ENCODE assay signal across 12 cellular contexts in the genomic region with DNA sequence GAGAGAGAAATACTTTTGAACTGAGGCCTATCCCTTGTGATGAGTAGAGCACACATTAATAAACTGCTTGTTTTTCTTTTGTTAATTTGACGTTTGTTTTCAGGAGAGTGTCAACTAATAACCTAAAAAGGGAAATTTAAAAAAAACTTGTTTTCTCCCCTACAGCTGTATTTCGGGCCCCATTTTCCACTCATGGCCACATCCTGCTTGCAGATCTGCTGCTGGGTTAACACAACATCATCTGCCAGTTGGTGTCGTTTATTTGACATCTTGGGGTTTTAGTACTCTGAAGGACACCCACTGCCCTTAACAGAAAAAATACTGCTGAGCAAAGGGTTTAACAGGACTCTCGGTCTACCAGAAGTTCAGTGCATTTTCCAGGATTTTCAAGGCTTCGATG. TPM values are rescaled to one million over a fixed set of nuclear protein-coding genes. Genes with fewer than 3 reads are reported as not detected.
DNase-seq lines count a peak whose midpoint lies in the region; ATAC-seq, FAIRE-seq and TF ChIP-seq lines count a peak whose summit lies in the region.
"Had no signal": no experiment of that assay in that cellular context is flagged by ENCODE, and none has a peak within 500 bp of the region (broad histone marks: within the 10 kb centered on the region; RNA-seq: fewer than 3 reads in every experiment).

No MANE protein-coding gene starts in this region.

- no peak overlapping the region for H3K27ac ChIP-seq in keratinocyte (ENCODE audit: control insufficient read depth, insufficient read depth, low read length)
- H3K27ac ChIP-seq: 22Rv1 had no signal

- no peaks in the 10 kb centered on the region for H3K27me3 ChIP-seq in keratinocyte (ENCODE audit: control insufficient read depth, extremely low read depth, insufficient read depth, low read length)
- H3K27me3 ChIP-seq: esophagus squamous epithelium had no signal

- peaks cover 3% of the 10 kb centered on the region for H3K4me1 ChIP-seq in keratinocyte (ENCODE audit: control insufficient read depth, extremely low read depth, insufficient read depth, low read length)
- H3K4me1 ChIP-seq: esophagus squamous epithelium had no signal

- H3K9me3 Mint-ChIP-seq in activated CD8-positive, alpha-beta T cell treated with anti-CD3 and anti-CD28 coated beads, Interleukin-2, amount 10 ng/mL, durations not matched to agents 7 days and 5 days (ENCODE audit: insufficient read depth) = peaks cover 12% of the 10 kb centered on the region

- H4K20me1 ChIP-seq in keratinocyte (ENCODE audit: control insufficient read depth, extremely low read depth, insufficient read depth, low read length) = no peaks in the 10 kb centered on the region

- peak overlapping the region; percentile 49 for H3K4me3 Mint-ChIP-seq in activated CD8-positive, alpha-beta T cell treated with anti-CD3 and anti-CD28 coated beads, Interleukin-2, amount 10 ng/mL, durations not matched to agents 7 days and 5 days
- H3K4me3 Mint-ChIP-seq: GM23338 had no signal

- no peaks in the 10 kb centered on the region for H3K9me3 ChIP-seq in keratinocyte (ENCODE audit: control insufficient read depth, low read depth, low read length)
- H3K9me3 ChIP-seq: esophagus squamous epithelium had no signal

- H3K4me3 ChIP-seq in keratinocyte (ENCODE audit: control insufficient read depth in 2 of 3, extremely low read depth in 1 of 3, insufficient read depth in 2 of 3, low read depth in 1 of 3, low read length in 3 of 3) = no peak overlapping the region
- H3K4me3 ChIP-seq: esophagus squamous epithelium, GM23338 had no signal

- CTCF ChIA-PET in activated CD8-positive, alpha-beta T cell treated with anti-CD3 and anti-CD28 coated beads, Interleukin-2, amount 10 ng/mL, durations not matched to agents 7 days and 5 days (lab: Charles Lee) = no interaction called here

- FAIRE-seq in keratinocyte (lab: Jason Lieb, UNC) = peak; percentile 9

- peak; percentile 42 for DNase-seq in NK-92 treated with Interleukin-12 subunit alpha and Interleukin-12 subunit beta, amount 100 ng/mL, for 24 hours (lab: John Stamatoyannopoulos, UW)
- no peak for DNase-seq in NK-92 (lab: John Stamatoyannopoulos, UW; ENCODE audit: unreplicated experiment)
- peak; percentile 53 for DNase-seq in activated CD8-positive, alpha-beta T cell treated with anti-CD3 and anti-CD28 coated beads, Interleukin-2, amount 10 ng/mL, durations not matched to agents 7 days and 5 days
- DNase-seq in keratinocyte (ENCODE audit: low read depth, low spot score) = no peak
- DNase-seq in stimulated activated CD8-positive, alpha-beta memory T cell treated with anti-CD3 and anti-CD28 coated beads, Interleukin-7, amount 100 ng/mL, for 4 hours (ENCODE audit: low read depth in 2 of 2) = peak; percentile 32 to 39
- DNase-seq in posterior vena cava (ENCODE audit: low spot score) = no peak
- DNase-seq in NCI-H187 treated with DMSO at 0.1 percent for 48 hours (lab: John Stamatoyannopoulos, UW) = no peak
- DNase-seq in LoVo (ENCODE audit: low spot score) = no peak
- DNase-seq: DMS79, esophagus squamous epithelium had no signal

- H3K4me1 Mint-ChIP-seq in activated CD8-positive, alpha-beta T cell treated with anti-CD3 and anti-CD28 coated beads, Interleukin-2, amount 10 ng/mL, durations not matched to agents 7 days and 5 days (ENCODE audit: low read depth) = peaks cover 18% of the 10 kb centered on the region
- H3K4me1 Mint-ChIP-seq: GM23338 had no signal

- dilution Hi-C loops in keratinocyte (cut with MboI; ENCODE audit: extremely low pct_ligation_motif_present, low sequenced_read_pairs) = no loop called here

- no peak overlapping the region for H3K9ac ChIP-seq in keratinocyte (ENCODE audit: control insufficient read depth, extremely low read depth, insufficient read depth, low read length)

- H3K9me1 ChIP-seq in keratinocyte (ENCODE audit: control insufficient read depth, extremely low read depth, insufficient read depth, low read length) = no peaks in the 10 kb centered on the region

- no peaks in the 10 kb centered on the region for H3K27me3 Mint-ChIP-seq in activated CD8-positive, alpha-beta T cell treated with anti-CD3 and anti-CD28 coated beads, Interleukin-2, amount 10 ng/mL, durations not matched to agents 7 days and 5 days (ENCODE audit: low read depth)

- ATAC-seq in activated CD8-positive, alpha-beta T cell treated with anti-CD3 and anti-CD28 coated beads, Interleukin-2, amount 10 ng/mL, durations not matched to agents 7 days and 5 days = peak; percentile 58
- ATAC-seq: GM23338 had no signal

- no peaks in the 10 kb centered on the region for H3K36me3 ChIP-seq in keratinocyte (ENCODE audit: control insufficient read depth in 2 of 2, extremely low read depth in 1 of 2, insufficient read depth in 2 of 2, low read length in 2 of 2)
- H3K36me3 ChIP-seq: esophagus squamous epithelium had no signal

- POLR2A ChIA-PET in activated CD8-positive, alpha-beta T cell treated with anti-CD3 and anti-CD28 coated beads, Interleukin-2, amount 10 ng/mL, durations not matched to agents 7 days and 5 days (lab: Charles Lee) = interaction anchor here (0.9 to 1.4 kb wide), 2 partner anchors 79 to 146 kb away, joined by 3 to 4 read pairs; a partner anchor contains a TSS

- no peak overlapping the region for H2AFZ ChIP-seq in keratinocyte (ENCODE audit: control insufficient read depth, low read length)
- H2AFZ ChIP-seq: GM23338 had no signal

- no peak for TF ChIP-seq CTCF in keratinocyte (optimal IDR thresholded peaks at IDR 0.05 in 1 of 3, IDR thresholded peaks at IDR 0.05 in 1 of 3, conservative IDR thresholded peaks at IDR 0.05 in 1 of 3; ENCODE audit: extremely low read depth in 1 of 3, insufficient read depth in 2 of 3, low read length in 3 of 3)

- no peaks in the 10 kb centered on the region for H3K79me2 ChIP-seq in keratinocyte (ENCODE audit: control insufficient read depth, insufficient read depth, low read length)

- peak overlapping the region; percentile 84 for H3K27ac Mint-ChIP-seq in activated CD8-positive, alpha-beta T cell treated with anti-CD3 and anti-CD28 coated beads, Interleukin-2, amount 10 ng/mL, durations not matched to agents 7 days and 5 days
- H3K27ac Mint-ChIP-seq: GM23338 had no signal

- intact Hi-C loops in posterior vena cava (cut with DNase I) = no loop called here

- H3K36me3 Mint-ChIP-seq in activated CD8-positive, alpha-beta T cell treated with anti-CD3 and anti-CD28 coated beads, Interleukin-2, amount 10 ng/mL, durations not matched to agents 7 days and 5 days (ENCODE audit: low read depth) = peaks cover 10% of the 10 kb centered on the region

- H3K4me2 ChIP-seq in keratinocyte (ENCODE audit: control insufficient read depth, extremely low read depth, insufficient read depth, low read depth, low read length) = no peak overlapping the region
- H3K4me2 ChIP-seq: GM23338 had no signal

RNA-seq across cellular contexts. Expression of a gene that starts 0.8 kb away (rescaled TPM):
- 10 to 100 TPM; 11.5 to 12.5 TPM for total RNA-seq in activated CD8-positive, alpha-beta T cell treated with anti-CD3 and anti-CD28 coated beads, Interleukin-2, amount 10 ng/mL, durations not matched to agents 7 days and 5 days
- 0.14 to 0.82 TPM (median 0.37 TPM) in 3 replicates for polyA plus RNA-seq in keratinocyte
- not detected for polyA plus RNA-seq in keratinocyte (2011; ENCODE audit: low read depth)
- polyA plus RNA-seq in keratinocyte (2011; cell fraction: cytosol; rRNA removed) = 0.36 and 0.39 TPM in 2 replicates
- polyA plus RNA-seq in keratinocyte (2011; cell fraction: nucleus; rRNA removed) = 0.80 and 0.97 TPM in 2 replicates
- 0.11 and 0.20 TPM in 2 replicates for polyA plus RNA-seq in keratinocyte (2012; ENCODE audit: low replicate concordance)
- polyA minus RNA-seq in keratinocyte = 0.16 to 0.66 TPM in 2 of 3 replicates, not detected in the other
- not detected for polyA minus RNA-seq in keratinocyte (2011; cell fraction: cytosol; rRNA and poly(A)+ RNA removed)
- 0.53 and 0.70 TPM in 2 replicates for polyA minus RNA-seq in keratinocyte (2011; cell fraction: nucleus; rRNA and poly(A)+ RNA removed)
- total RNA-seq in posterior vena cava = 1 to 10 TPM; 1.6 to 3.4 TPM
- total RNA-seq: GM23338 had no signal
- polyA plus RNA-seq: GM23338 had no signal

Comparison
In these comparisons a context has a peak if more than half of its experiments do, and no peak if none do; other contexts are left out.
1. DNase-seq: peak in NK-92 treated with Interleukin-12 subunit alpha and Interleukin-12 subunit beta, amount 100 ng/mL, for 24 hours (single experiment), activated CD8-positive, alpha-beta T cell treated with anti-CD3 and anti-CD28 coated beads, Interleukin-2, amount 10 ng/mL, durations not matched to agents 7 days and 5 days (single experiment) and stimulated activated CD8-positive, alpha-beta memory T cell treated with anti-CD3 and anti-CD28 coated beads, Interleukin-7, amount 100 ng/mL, for 4 hours (2 of 2); none in NK-92 (single experiment), keratinocyte (single experiment), posterior vena cava (single experiment), NCI-H187 treated with DMSO at 0.1 percent for 48 hours (single experiment) and LoVo (single experiment).